Comparison of ENCODE assay signal across 20 cellular contexts in genomic region chr15:68085052-68085451, GRCh38.
"Had no signal": no experiment of that assay in that cellular context is flagged by ENCODE, and none has a peak within 500 bp of the region (broad histone marks: within the 10 kb centered on the region; RNA-seq: fewer than 3 reads in every experiment).

No MANE protein-coding gene starts in this region.

- H3K9me3 ChIP-seq: breast epithelium, esophagus squamous epithelium, lower lobe of right lung, upper lobe of right lung had no signal

- H3K9ac ChIP-seq: parathyroid adenoma had no signal

- H3K27me3 ChIP-seq: breast epithelium, esophagus squamous epithelium, upper lobe of right lung had no signal

- H2AFZ ChIP-seq: parathyroid adenoma had no signal

- ATAC-seq: activated CD8-positive, alpha-beta memory T cell treated with anti-CD3 and anti-CD28 coated beads, Interleukin-2, amount 10 ng/mL, durations not matched to agents 7 days and 5 days; lower lobe of right lung; natural killer cell; sciatic nerve; stimulated activated memory B cell treated with anti-CD40 and anti-IgM and Interleukin-4, amounts not matched to agents 10 μg/mL and 1 μg/mL and 100 μg/mL, for 72 hours; upper lobe of right lung had no signal

- H3K79me2 ChIP-seq: parathyroid adenoma had no signal

- H3K4me3 ChIP-seq: breast epithelium, esophagus squamous epithelium, lower lobe of right lung, upper lobe of right lung had no signal

- H3K27ac Mint-ChIP-seq: activated B cell treated with CpG ODN at 0.5 μM for 24 hours; activated CD4-positive, alpha-beta memory T cell treated with anti-CD3 and anti-CD28 coated beads, Interleukin-2, amount 10 ng/mL, durations not matched to agents 7 days and 5 days; activated CD8-positive, alpha-beta memory T cell treated with anti-CD3 and anti-CD28 coated beads, Interleukin-2, amount 10 ng/mL, durations not matched to agents 7 days and 5 days; stimulated activated memory B cell treated with anti-CD40 and anti-IgM and Interleukin-4, amounts not matched to agents 10 μg/mL and 1 μg/mL and 100 μg/mL, for 72 hours had no signal

- H3K4me3 Mint-ChIP-seq: activated B cell treated with CpG ODN at 0.5 μM for 24 hours; activated CD4-positive, alpha-beta memory T cell treated with anti-CD3 and anti-CD28 coated beads, Interleukin-2, amount 10 ng/mL, durations not matched to agents 7 days and 5 days; activated CD8-positive, alpha-beta memory T cell treated with anti-CD3 and anti-CD28 coated beads, Interleukin-2, amount 10 ng/mL, durations not matched to agents 7 days and 5 days; natural killer cell; stimulated activated memory B cell treated with anti-CD40 and anti-IgM and Interleukin-4, amounts not matched to agents 10 μg/mL and 1 μg/mL and 100 μg/mL, for 72 hours had no signal

- H3K36me3 ChIP-seq: breast epithelium had no signal

- H3K4me1 ChIP-seq: breast epithelium, parathyroid adenoma had no signal

- H3K36me3 Mint-ChIP-seq: natural killer cell had no signal

- DNase-seq: activated B cell treated with CpG ODN at 0.5 μM for 24 hours; activated CD4-positive, alpha-beta memory T cell treated with anti-CD3 and anti-CD28 coated beads, Interleukin-2, amount 10 ng/mL, durations not matched to agents 7 days and 5 days; activated CD4-positive, alpha-beta T cell treated with anti-CD3 and anti-CD28 coated beads for 48 hours; activated CD8-positive, alpha-beta memory T cell treated with anti-CD3 and anti-CD28 coated beads, Interleukin-2, amount 10 ng/mL, durations not matched to agents 7 days and 5 days; cerebellar nuclear complex; effector memory CD4-positive, alpha-beta T cell; esophagus squamous epithelium; foreskin melanocyte; hypothalamus; lower lobe of right lung; natural killer cell; stimulated activated CD4-positive, alpha-beta T cell treated with anti-CD3 and anti-CD28 coated beads, Interleukin-4, amount 100 ng/mL, for 4 hours; T-helper 9 cell; upper lobe of right lung had no signal

- H3K9me3 Mint-ChIP-seq: activated B cell treated with CpG ODN at 0.5 μM for 24 hours; activated CD4-positive, alpha-beta memory T cell treated with anti-CD3 and anti-CD28 coated beads, Interleukin-2, amount 10 ng/mL, durations not matched to agents 7 days and 5 days; natural killer cell; stimulated activated memory B cell treated with anti-CD40 and anti-IgM and Interleukin-4, amounts not matched to agents 10 μg/mL and 1 μg/mL and 100 μg/mL, for 72 hours had no signal

- FAIRE-seq: astrocyte, keratinocyte had no signal

- H3K27me3 Mint-ChIP-seq: activated B cell treated with CpG ODN at 0.5 μM for 24 hours; activated CD4-positive, alpha-beta memory T cell treated with anti-CD3 and anti-CD28 coated beads, Interleukin-2, amount 10 ng/mL, durations not matched to agents 7 days and 5 days; activated CD8-positive, alpha-beta memory T cell treated with anti-CD3 and anti-CD28 coated beads, Interleukin-2, amount 10 ng/mL, durations not matched to agents 7 days and 5 days; stimulated activated memory B cell treated with anti-CD40 and anti-IgM and Interleukin-4, amounts not matched to agents 10 μg/mL and 1 μg/mL and 100 μg/mL, for 72 hours had no signal

- H3K27ac ChIP-seq: breast epithelium, esophagus squamous epithelium, lower lobe of right lung, parathyroid adenoma, upper lobe of right lung had no signal
